ENCODE assay signal across 15 cellular contexts in the genomic region with DNA sequence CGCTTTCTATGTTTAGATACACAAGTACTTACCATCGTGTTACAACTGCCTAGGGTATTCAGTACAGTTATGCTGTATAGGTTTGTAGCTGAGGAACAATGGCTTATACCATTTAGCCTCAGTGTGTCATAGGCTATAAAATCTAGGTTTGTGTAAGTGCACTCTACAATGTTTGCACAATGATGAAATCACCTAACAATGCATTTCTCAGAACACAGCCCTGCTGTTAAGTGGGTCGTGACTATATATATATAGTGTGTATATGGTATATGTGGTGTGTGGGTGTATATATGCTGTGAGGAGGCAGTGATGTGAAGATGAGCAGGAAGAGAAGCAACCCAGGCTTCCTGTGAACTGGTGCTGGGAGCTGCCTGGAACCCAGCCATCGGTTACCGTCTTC.
"Had no signal": no experiment of that assay in that cellular context is flagged by ENCODE, and none has a peak within 500 bp of the region (broad histone marks: within the 10 kb centered on the region; RNA-seq: fewer than 3 reads in every experiment).

No MANE protein-coding gene starts in this region.

- H3K9me3 Mint-ChIP-seq: activated naive CD8-positive, alpha-beta T cell treated with anti-CD3 and anti-CD28 coated beads, Interleukin-2, amount 10 ng/mL, durations not matched to agents 7 days and 5 days; activated T-cell treated with anti-CD3 and anti-CD28 coated beads, Interleukin-2, amount 50 U/mL, for 4 hours; natural killer cell had no signal

- H3K27ac Mint-ChIP-seq: activated CD8-positive, alpha-beta memory T cell treated with anti-CD3 and anti-CD28 coated beads, Interleukin-2, amount 10 ng/mL, durations not matched to agents 7 days and 5 days; activated naive CD8-positive, alpha-beta T cell treated with anti-CD3 and anti-CD28 coated beads, Interleukin-2, amount 10 ng/mL, durations not matched to agents 7 days and 5 days; natural killer cell had no signal

- H3K4me1 ChIP-seq: tibial artery had no signal

- DNase-seq: activated CD4-positive, CD25-positive, alpha-beta regulatory T cell; activated CD8-positive, alpha-beta memory T cell treated with anti-CD3 and anti-CD28 coated beads, Interleukin-2, amount 10 ng/mL, durations not matched to agents 7 days and 5 days; activated gamma-delta T cell treated with Interleukin-2 at 50 U/mL for 16 hours; activated naive CD8-positive, alpha-beta T cell treated with anti-CD3 and anti-CD28 coated beads, Interleukin-2, amount 10 ng/mL, durations not matched to agents 7 days and 5 days; activated T-cell treated with anti-CD3 and anti-CD28 coated beads, Interleukin-2, amount 50 U/mL, for 4 hours; aorta; foreskin melanocyte; head of caudate nucleus; natural killer cell; nucleus accumbens; right cardiac atrium; small intestine; T-helper 2 cell; tibial artery had no signal

- ATAC-seq: activated CD8-positive, alpha-beta memory T cell treated with anti-CD3 and anti-CD28 coated beads, Interleukin-2, amount 10 ng/mL, durations not matched to agents 7 days and 5 days; activated T-cell treated with anti-CD3 and anti-CD28 coated beads, Interleukin-2, amount 50 U/mL, for 4 hours; left lobe of liver; natural killer cell; right cardiac atrium had no signal

- H3K9me3 ChIP-seq: tibial artery had no signal

- H3K27me3 Mint-ChIP-seq: activated CD8-positive, alpha-beta memory T cell treated with anti-CD3 and anti-CD28 coated beads, Interleukin-2, amount 10 ng/mL, durations not matched to agents 7 days and 5 days; activated naive CD8-positive, alpha-beta T cell treated with anti-CD3 and anti-CD28 coated beads, Interleukin-2, amount 10 ng/mL, durations not matched to agents 7 days and 5 days had no signal

- H3K36me3 ChIP-seq: tibial artery had no signal

- H3K4me3 Mint-ChIP-seq: activated CD8-positive, alpha-beta memory T cell treated with anti-CD3 and anti-CD28 coated beads, Interleukin-2, amount 10 ng/mL, durations not matched to agents 7 days and 5 days; activated naive CD8-positive, alpha-beta T cell treated with anti-CD3 and anti-CD28 coated beads, Interleukin-2, amount 10 ng/mL, durations not matched to agents 7 days and 5 days; activated T-cell treated with anti-CD3 and anti-CD28 coated beads, Interleukin-2, amount 50 U/mL, for 4 hours; natural killer cell had no signal

- H3K4me3 ChIP-seq: tibial artery had no signal

- H3K27ac ChIP-seq: tibial artery had no signal

- H3K36me3 Mint-ChIP-seq: activated CD8-positive, alpha-beta memory T cell treated with anti-CD3 and anti-CD28 coated beads, Interleukin-2, amount 10 ng/mL, durations not matched to agents 7 days and 5 days; activated naive CD8-positive, alpha-beta T cell treated with anti-CD3 and anti-CD28 coated beads, Interleukin-2, amount 10 ng/mL, durations not matched to agents 7 days and 5 days; natural killer cell had no signal
